In genomic region chr2:226466124-226466523, GRCh38 we compare ENCODE assay signal across 18 cellular contexts.
DNase-seq lines count a peak whose midpoint lies in the region; ATAC-seq, FAIRE-seq and TF ChIP-seq lines count a peak whose summit lies in the region.
"Had no signal": no experiment of that assay in that cellular context is flagged by ENCODE, and none has a peak within 500 bp of the region (broad histone marks: within the 10 kb centered on the region; RNA-seq: fewer than 3 reads in every experiment).

No MANE protein-coding gene starts in this region.

- no peak overlapping the region for H3K9ac ChIP-seq in HCT116 (ENCODE audit: low read length)
- H3K9ac ChIP-seq in HepG2 (ENCODE audit: insufficient read depth, low read depth, low read length): no peak overlapping the region

- H3K4me1 ChIP-seq in HCT116 (ENCODE audit: control insufficient read depth in 1 of 2, insufficient read depth in 2 of 2, low read length in 2 of 2): peaks cover 9 to 15% of the 10 kb centered on the region in 2 experiments; a peak in 2 of 4 replicates
- H3K4me1 ChIP-seq in HepG2 (ENCODE audit: insufficient read depth, low read length): peaks cover 15% of the 10 kb centered on the region
- no peaks in the 10 kb centered on the region for H3K4me1 ChIP-seq in osteoblast (ENCODE audit: insufficient read depth, low read length)
- H3K4me1 ChIP-seq: A549, BE2C had no signal

- no peaks in the 10 kb centered on the region for H3K27me3 ChIP-seq in HCT116 (ENCODE audit: insufficient read depth, low read length)
- H3K27me3 ChIP-seq in HepG2 (ENCODE audit: control insufficient read depth in 1 of 2, insufficient read depth in 2 of 2, low read length in 2 of 2): no peaks in the 10 kb centered on the region
- H3K27me3 ChIP-seq in osteoblast (ENCODE audit: insufficient read depth, low read length): no peaks in the 10 kb centered on the region
- H3K27me3 ChIP-seq: BE2C had no signal

- no peak for TF ChIP-seq POLR2A in HCT116 (IDR thresholded peaks at IDR 0.05; ENCODE audit: borderline replicate concordance, extremely low read depth, insufficient read depth, insufficient read length)
- no peak for TF ChIP-seq POLR2A in HepG2 (IDR thresholded peaks at IDR 0.05; ENCODE audit: insufficient read depth in 1 of 2, low read depth in 2 of 2, low read length in 2 of 2)

- RAD21 ChIA-PET in HCT116 (lab: Charles Lee; ENCODE audit: low non-redundant PET in 1 of 2, low total read pairs in 2 of 2, uncharacterized antibody in 2 of 2, unreplicated experiment in 2 of 2): no interaction called here

- H4K20me1 ChIP-seq in HCT116 (ENCODE audit: insufficient read depth) (no peaks in the 10 kb centered on the region), HepG2 (ENCODE audit: insufficient read depth, low read length) (no peaks in the 10 kb centered on the region), osteoblast (ENCODE audit: insufficient read depth, low read length) (no peaks in the 10 kb centered on the region)

- CTCF ChIA-PET in HCT116 (lab: Charles Lee): no interaction called here
- CTCF ChIA-PET in HepG2 (lab: Yijun Ruan, JAX; ENCODE audit: low intra/inter-chr PET ratio, low total read pairs): no interaction called here

- FAIRE-seq in HepG2 (lab: Jason Lieb, UNC): no peak
- FAIRE-seq: A549, GM12892, HTR-8/SVneo, K562 had no signal

- H3K36me3 ChIP-seq in HCT116 (ENCODE audit: control insufficient read depth in 1 of 2, insufficient read depth in 2 of 2, low read length in 2 of 2): 0 out of 4 replicates have a peak, but pooled peaks cover 0 to 8% of the 10 kb centered on the region in 2 experiments
- H3K36me3 ChIP-seq in HepG2 (replicated peaks in 1 of 2; ENCODE audit: control insufficient read depth in 1 of 2, insufficient read depth in 2 of 2, low read length in 2 of 2): no peaks in the 10 kb centered on the region
- no peaks in the 10 kb centered on the region for H3K36me3 ChIP-seq in osteoblast (ENCODE audit: insufficient read depth, low read length)
- H3K36me3 ChIP-seq: BE2C had no signal

- no peak for TF ChIP-seq RAD21 in HCT116 (IDR thresholded peaks at IDR 0.05; ENCODE audit: low read depth)
- no peak for TF ChIP-seq RAD21 in HepG2 (CRISPR knock-in tag; IDR thresholded peaks at IDR 0.05)

- TF ChIP-seq CTCF in HCT116 (IDR thresholded peaks at IDR 0.05 in 2 of 3, conservative IDR thresholded peaks at IDR 0.05 in 1 of 3; ENCODE audit: borderline replicate concordance in 1 of 3, insufficient read depth in 1 of 3, low read depth in 2 of 3, low read length in 2 of 3): no peak
- TF ChIP-seq CTCF in HepG2 (CRISPR knock-in tag; IDR thresholded peaks at IDR 0.05): no peak
- no peak for TF ChIP-seq CTCF in osteoblast (IDR thresholded peaks at IDR 0.05; ENCODE audit: extremely low read depth, low read depth, low read length)

- ATAC-seq in HCT116 (no peak), HepG2 (no peak)
- ATAC-seq: A549, GM23338, K562 had no signal

- intact Hi-C loops in HCT116 (cut with micrococcal nuclease): no loop called here
- intact Hi-C loops in HepG2 (cut with micrococcal nuclease; ENCODE audit: unreplicated experiment): no loop called here

- in situ Hi-C loops in HepG2 (cut with HindIII; ENCODE audit: extremely low pct_ligation_motif_present, low pct_unique_long_range_greater_than_20kb): no loop called here

- H3K9me2 ChIP-seq in HCT116 (ENCODE audit: insufficient read depth): no peaks in the 10 kb centered on the region

- BruUV-seq in HCT116 (replicated peaks; lab: Mats Ljungman, UMichigan) (no TSS peak), HepG2 (replicated peaks; lab: Mats Ljungman, UMichigan) (no TSS peak)

- peaks cover 0 to 6% of the 10 kb centered on the region in 2 experiments; a peak in 1 of 4 replicates for H3K9me3 ChIP-seq in HCT116 (ENCODE audit: control insufficient read depth in 1 of 2, insufficient read depth in 1 of 2, low read depth in 1 of 2, low read length in 2 of 2)
- no peaks in the 10 kb centered on the region for H3K9me3 ChIP-seq in HepG2 (ENCODE audit: low read length)
- no peaks in the 10 kb centered on the region for H3K9me3 ChIP-seq in osteoblast (ENCODE audit: low read depth, low read length)
- H3K9me3 ChIP-seq: BE2C had no signal

- DNase-seq in HCT116 (ENCODE audit: low read depth, low spot score) (no peak), HT-29 (ENCODE audit: low spot score) (peak; percentile 12), HepG2 (ENCODE audit: low spot score) (no peak), osteoblast (ENCODE audit: insufficient read length, low spot score, missing footprints) (no peak), NCI-H2107 treated with DMSO at 0.1 percent for 48 hours (lab: John Stamatoyannopoulos, UW; ENCODE audit: unreplicated experiment) (no peak), NOMO-1 treated with DMSO at 0.1 percent for 48 hours (lab: John Stamatoyannopoulos, UW; ENCODE audit: unreplicated experiment) (no peak)
- no peak for DNase-seq in activated T-cell treated with anti-CD3 and anti-CD28 coated beads, Interleukin-2, amount 50 U/mL, for 48 hours
- DNase-seq: BE2C; CD4-positive, alpha-beta memory T cell; DND-41; GDM1; H7 had no signal

- H3K4me3 ChIP-seq in HCT116 (replicated peaks in 1 of 2; ENCODE audit: low read depth in 1 of 2, low read length in 2 of 2): no peak overlapping the region
- H3K4me3 ChIP-seq in HepG2 (replicated peaks in 1 of 3; ENCODE audit: insufficient read depth in 1 of 3, low read depth in 2 of 3, low read length in 3 of 3): no peak overlapping the region
- no peak overlapping the region for H3K4me3 ChIP-seq in osteoblast (ENCODE audit: insufficient read depth, low read length)
- H3K4me3 ChIP-seq: A549, GM23338, K562 had no signal

- POLR2A ChIA-PET in HCT116 (lab: Charles Lee) (no interaction called here), HepG2 (lab: Yijun Ruan, JAX) (interaction anchor here (1.4 kb wide), 1 partner anchor 12 kb away, joined by 4 read pairs; no protein-coding TSS in a partner anchor)

- TF ChIP-seq EP300 in HepG2 (IDR thresholded peaks at IDR 0.05; ENCODE audit: low read depth in 2 of 2, low read length in 2 of 2) (no peak), HepG2 (CRISPR knock-in tag; IDR thresholded peaks at IDR 0.05; ENCODE audit: borderline replicate concordance) (no peak)

- no peak overlapping the region for H3K4me2 ChIP-seq in HCT116 (ENCODE audit: low read length)
- no peak overlapping the region for H3K4me2 ChIP-seq in HepG2 (ENCODE audit: low read depth, low read length)
- H3K4me2 ChIP-seq in osteoblast (ENCODE audit: insufficient read depth, low read length): no peak overlapping the region
- H3K4me2 ChIP-seq: A549, GM23338 had no signal

- no peak overlapping the region for H2AFZ ChIP-seq in HCT116 (ENCODE audit: low read depth, low read length, poor library complexity, severe bottlenecking)
- no peak overlapping the region for H2AFZ ChIP-seq in HepG2 (ENCODE audit: low read length)
- peak overlapping the region; percentile 13 for H2AFZ ChIP-seq in osteoblast (ENCODE audit: low read length)
- H2AFZ ChIP-seq: GM23338 had no signal

- H3K79me2 ChIP-seq in HCT116 (ENCODE audit: insufficient read depth, low read length) (no peaks in the 10 kb centered on the region), HepG2 (ENCODE audit: insufficient read depth, low read length) (no peaks in the 10 kb centered on the region), osteoblast (ENCODE audit: insufficient read depth, low read length) (no peaks in the 10 kb centered on the region)

- 71% methylated on average over 1 of the region's 1 CpG for WGBS in HepG2 (ENCODE audit: low lambda C conversion rate)

- H3K27ac ChIP-seq in HCT116 (ENCODE audit: low read depth, low read length) (peak overlapping the region; percentile 28; the same call in 1 of the 2 replicates), HepG2 (ENCODE audit: extremely low read length, insufficient read depth, low read length) (no peak overlapping the region), osteoblast (ENCODE audit: low read depth, low read length) (no peak overlapping the region)
- H3K27ac ChIP-seq: A549, C4-2B had no signal

TF ChIP-seq in HCT116, 20 proteins besides CTCF, POLR2A, EP300 and RAD21 (continues in another document):
- TF ChIP-seq JUND (IDR thresholded peaks at IDR 0.05) (no peak), SRF (IDR thresholded peaks at IDR 0.05; ENCODE audit: low read depth) (no peak), CEBPB (IDR thresholded peaks at IDR 0.05; ENCODE audit: low read depth) (no peak), ZFX (IDR thresholded peaks at IDR 0.05) (no peak), TCF7L2 (IDR thresholded peaks at IDR 0.05; ENCODE audit: borderline replicate concordance, extremely low read depth, insufficient read depth, insufficient read length) (no peak), CBX3 (IDR thresholded peaks at IDR 0.05; ENCODE audit: low read depth) (no peak), EZH2 (IDR thresholded peaks at IDR 0.05) (no peak)

TF ChIP-seq in HepG2, 621 proteins besides CTCF, POLR2A, EP300 and RAD21 (continues in another document):
- TF ChIP-seq THRA (CRISPR knock-in tag; IDR thresholded peaks at IDR 0.05; ENCODE audit: borderline replicate concordance) (no peak), ZNF12 (CRISPR knock-in tag; IDR thresholded peaks at IDR 0.05) (0 out of 2 replicates have a peak, but pooled peaks have one; percentile 48), RBFOX2 (IDR thresholded peaks at IDR 0.05; ENCODE audit: low read depth, low read length) (no peak), IKZF1 (IDR thresholded peaks at IDR 0.05) (0 out of 2 replicates have a peak, but pooled peaks have one; percentile 20), MED1 (CRISPR knock-in tag; IDR thresholded peaks at IDR 0.05) (no peak)
